In genomic region chr16:69270395-69270794, GRCh38 we compare ENCODE assay signal across 24 cellular contexts. TPM values are rescaled to one million over a fixed set of nuclear protein-coding genes. Genes with fewer than 3 reads are reported as not detected.
DNase-seq lines count a peak whose midpoint lies in the region; ATAC-seq, FAIRE-seq and TF ChIP-seq lines count a peak whose summit lies in the region.
"Had no signal": no experiment of that assay in that cellular context is flagged by ENCODE, and none has a peak within 500 bp of the region (broad histone marks: within the 10 kb centered on the region; RNA-seq: fewer than 3 reads in every experiment).

No MANE protein-coding gene starts in this region.

- H3K4me1 ChIP-seq in pancreas, result no peaks in the 10 kb centered on the region
- H3K4me1 ChIP-seq: testis had no signal

- no peaks in the 10 kb centered on the region for H3K9me3 ChIP-seq in pancreas
- H3K9me3 ChIP-seq: esophagus muscularis mucosa, MG63, mucosa of descending colon, neutrophil, testis had no signal

- no peaks in the 10 kb centered on the region for H3K36me3 ChIP-seq in pancreas

- FAIRE-seq in pancreas (lab: Jason Lieb, UNC), result no peak
- FAIRE-seq: GM18507 had no signal

- DNase-seq in GM03348 (ENCODE audit: low spot score) (peak; percentile 44), NOMO-1 (lab: John Stamatoyannopoulos, UW; ENCODE audit: unreplicated experiment in 2 of 2) (peak; percentile 9 to 69), choroid plexus epithelial cell (ENCODE audit: low read depth) (peak; percentile 21), stromal cell of bone marrow (ENCODE audit: low read depth) (peak; percentile 73), epidermal melanocyte (ENCODE audit: insufficient read length, low spot score) (no peak), pancreas (no peak)
- DNase-seq: activated CD4-positive, alpha-beta T cell treated with anti-CD3 and anti-CD28 coated beads, Interleukin-2, amount 50 U/mL, for 4 hours; activated gamma-delta T cell treated with Interleukin-2 at 50 U/mL for 16 hours; amygdala; central memory CD4-positive, alpha-beta T cell; COR-L47; left ventricle myocardium superior; MG63; mucosa of descending colon; NCI-H2029 treated with DMSO at 0.1 percent for 48 hours; NK-92 treated with Interleukin-12 subunit alpha and Interleukin-12 subunit beta, amount 100 ng/mL, for 24 hours; stimulated activated CD4-positive, alpha-beta T cell treated with anti-CD3 and anti-CD28 coated beads, Interleukin-15, amount 100 ng/mL, for 24 hours; T-helper 1 cell; testis had no signal

- H3K27me3 ChIP-seq in pancreas, result no peaks in the 10 kb centered on the region
- H3K27me3 ChIP-seq: esophagus muscularis mucosa, MG63, neutrophil, testis had no signal

- intact Hi-C loops in pancreas (cut with DNase I), result no loop called here

- no peak overlapping the region for H3K27ac ChIP-seq in pancreas
- H3K27ac ChIP-seq: esophagus muscularis mucosa, neutrophil, testis, VCaP had no signal

- 86 to 90% methylated on average over 3 of the region's 3 CpGs for WGBS in pancreas, 2 donors

- H3K4me3 ChIP-seq in choroid plexus epithelial cell (ENCODE audit: low read depth, low read length) (no peak overlapping the region), pancreas (no peak overlapping the region)
- H3K4me3 ChIP-seq: esophagus muscularis mucosa, MG63, mucosa of descending colon, testis had no signal

- no peak for ATAC-seq in HG02884 (IDR thresholded peaks at IDR 0.05; ENCODE audit: unreplicated experiment)
- ATAC-seq in pancreas, result no peak
- ATAC-seq: left ventricle myocardium superior, mucosa of descending colon had no signal

- TF ChIP-seq CTCF in choroid plexus epithelial cell (conservative IDR thresholded peaks at IDR 0.05; ENCODE audit: low read depth, low read length) (no peak), pancreas (IDR thresholded peaks at IDR 0.05) (no peak)

RNA-seq across cellular contexts. Expression of gene VPS4A, which starts 40.8 kb away (rescaled TPM):
- 10 to 100 TPM; 15.6 to 21.8 (median 19.5) TPM for total RNA-seq in pancreas
- 10 to 100 TPM; 27.8 to 34.8 TPM for polyA plus RNA-seq in pancreas

RNA-seq across cellular contexts. Expression of gene PDF, which starts 60.0 kb away (rescaled TPM):
- 10 to 100 TPM in 1 of 6 donors, 1 to 10 TPM in 5; 3.1 to 14.0 (median 7.7) TPM for total RNA-seq in pancreas
- polyA plus RNA-seq in pancreas, result 1 to 10 TPM; 2.2 to 4.6 TPM

Comparison
In these comparisons a context has a peak if more than half of its experiments do, and no peak if none do; other contexts are left out.
1. DNase-seq: peak in GM03348 (single experiment), NOMO-1 (2 of 2), choroid plexus epithelial cell (single experiment) and stromal cell of bone marrow (single experiment); none in epidermal melanocyte (single experiment) and pancreas (0 of 6).